18 cellular contexts compared by ENCODE assay signal in genomic region chr15:88700716-88701115, GRCh38.
"Had no signal": no experiment of that assay in that cellular context is flagged by ENCODE, and none has a peak within 500 bp of the region (broad histone marks: within the 10 kb centered on the region; RNA-seq: fewer than 3 reads in every experiment).

No MANE protein-coding gene starts in this region.

- ATAC-seq: foreskin keratinocyte, gastroesophageal sphincter, left cardiac atrium, left lung, left ventricle myocardium superior had no signal

- H3K27me3 ChIP-seq: esophagus muscularis mucosa had no signal

- H3K4me1 ChIP-seq: foreskin keratinocyte, left lung had no signal

- DNase-seq: cortex of kidney; effector CD8-positive, alpha-beta T cell; foreskin keratinocyte; heart right ventricle; hippocampal formation; left cardiac atrium; left lung; left ventricle myocardium superior; lower lobe of right lung; mesenchymal stem cell; midbrain had no signal

- H3K4me3 ChIP-seq: esophagus muscularis mucosa, gastroesophageal sphincter, heart right ventricle, left lung, lower lobe of right lung had no signal

- FAIRE-seq: colon, endothelial cell of umbilical vein, frontal cortex, islet of Langerhans, keratinocyte had no signal

- H3K27ac ChIP-seq: esophagus muscularis mucosa, foreskin keratinocyte, gastroesophageal sphincter, heart right ventricle, left lung, lower lobe of right lung had no signal

- H3K9me3 ChIP-seq: esophagus muscularis mucosa, gastroesophageal sphincter, heart right ventricle, left lung, lower lobe of right lung had no signal

- H3K36me3 ChIP-seq: esophagus muscularis mucosa, gastroesophageal sphincter, heart right ventricle, left lung, lower lobe of right lung had no signal
